Comparison of ENCODE assay signal across 8 cellular contexts in the genomic region with DNA sequence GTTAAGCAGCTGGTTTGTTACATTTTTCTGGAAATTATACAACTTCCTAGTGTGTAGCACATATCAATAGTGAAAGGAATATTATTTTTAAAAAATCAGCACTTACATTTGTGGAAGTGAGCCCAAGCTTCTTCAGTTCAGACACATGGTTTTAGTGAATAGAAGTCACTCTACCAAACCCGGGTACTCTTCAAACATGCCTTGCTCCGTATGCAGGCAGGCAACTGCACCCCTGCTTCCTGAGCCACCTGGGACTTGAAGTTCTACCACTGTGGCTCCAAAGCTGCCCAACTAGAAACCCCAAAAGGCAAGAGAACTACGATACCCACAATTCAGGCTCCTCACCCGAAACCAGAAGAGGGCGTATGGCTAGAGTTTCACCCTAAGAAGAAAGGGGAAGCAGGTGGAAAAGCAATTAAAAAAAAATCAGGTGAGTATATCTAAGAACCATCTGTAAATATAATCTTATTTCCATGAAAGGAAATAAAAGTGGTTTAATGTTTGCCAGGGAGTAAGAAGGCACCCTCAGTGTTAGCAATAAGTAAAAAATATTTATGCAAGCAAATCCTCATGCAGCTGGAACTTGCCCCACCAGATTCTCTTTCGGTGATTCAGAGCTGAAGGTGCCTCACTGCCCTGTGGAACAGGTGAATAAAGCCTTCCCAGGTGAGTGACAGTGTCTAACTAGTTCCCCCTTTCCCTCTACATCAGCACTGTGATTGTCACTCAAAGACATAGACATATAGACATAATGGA. TPM values are rescaled to one million over a fixed set of nuclear protein-coding genes. Genes with fewer than 3 reads are reported as not detected.
A peak's percentile ranks its signal among the peaks of the same experiment; 100 is the strongest.
DNase-seq lines count a peak whose midpoint lies in the region; ATAC-seq and TF ChIP-seq lines count a peak whose summit lies in the region.

A gene with protein sequence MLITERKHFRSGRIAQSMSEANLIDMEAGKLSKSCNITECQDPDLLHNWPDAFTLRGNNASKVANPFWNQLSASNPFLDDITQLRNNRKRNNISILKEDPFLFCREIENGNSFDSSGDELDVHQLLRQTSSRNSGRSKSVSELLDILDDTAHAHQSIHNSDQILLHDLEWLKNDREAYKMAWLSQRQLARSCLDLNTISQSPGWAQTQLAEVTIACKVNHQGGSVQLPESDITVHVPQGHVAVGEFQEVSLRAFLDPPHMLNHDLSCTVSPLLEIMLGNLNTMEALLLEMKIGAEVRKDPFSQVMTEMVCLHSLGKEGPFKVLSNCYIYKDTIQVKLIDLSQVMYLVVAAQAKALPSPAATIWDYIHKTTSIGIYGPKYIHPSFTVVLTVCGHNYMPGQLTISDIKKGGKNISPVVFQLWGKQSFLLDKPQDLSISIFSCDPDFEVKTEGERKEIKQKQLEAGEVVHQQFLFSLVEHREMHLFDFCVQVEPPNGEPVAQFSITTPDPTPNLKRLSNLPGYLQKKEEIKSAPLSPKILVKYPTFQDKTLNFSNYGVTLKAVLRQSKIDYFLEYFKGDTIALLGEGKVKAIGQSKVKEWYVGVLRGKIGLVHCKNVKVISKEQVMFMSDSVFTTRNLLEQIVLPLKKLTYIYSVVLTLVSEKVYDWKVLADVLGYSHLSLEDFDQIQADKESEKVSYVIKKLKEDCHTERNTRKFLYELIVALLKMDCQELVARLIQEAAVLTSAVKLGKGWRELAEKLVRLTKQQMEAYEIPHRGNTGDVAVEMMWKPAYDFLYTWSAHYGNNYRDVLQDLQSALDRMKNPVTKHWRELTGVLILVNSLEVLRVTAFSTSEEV (minus strand): TSS at position 192 of the 756 bp plus-strand sequence. CDS start 55,522 bp downstream, outside the sequence.

- POLR2A ChIA-PET in SK-N-SH (lab: Yijun Ruan, JAX), result no interaction called here

- no peak within 1 kb of the TSS for H2AFZ ChIP-seq in SK-N-SH (ENCODE audit: low read depth)

- TF ChIP-seq CTCF in brain microvascular endothelial cell (IDR thresholded peaks at IDR 0.05; ENCODE audit: low read depth, low read length, missing control alignments), result peak; percentile 10
- TF ChIP-seq CTCF in omental fat pad (IDR thresholded peaks at IDR 0.05), result no peak
- TF ChIP-seq CTCF in SK-N-SH (IDR thresholded peaks at IDR 0.05), result no peak

- H3K36me3 Mint-ChIP-seq in activated naive CD4-positive, alpha-beta T cell treated with anti-CD3 and anti-CD28 coated beads for 36 hours (ENCODE audit: low read depth), result no peaks in the 10 kb centered on the region
- no peaks in the 10 kb centered on the region for H3K36me3 Mint-ChIP-seq in activated naive CD4-positive, alpha-beta T cell treated with anti-CD3 and anti-CD28 coated beads, Interleukin-2, amount 10 ng/mL, durations not matched to agents 7 days and 5 days

- H3K27me3 ChIP-seq in brain microvascular endothelial cell (replicated peaks) (no peaks in the 10 kb centered on the region), mucosa of rectum (ENCODE audit: control insufficient read depth in 2 of 2, insufficient read depth in 2 of 2, low read length in 2 of 2) (no peaks in the 10 kb centered on the region), SK-N-SH (ENCODE audit: insufficient read depth) (no peaks in the 10 kb centered on the region)

- H3K27ac ChIP-seq in brain microvascular endothelial cell (no peak within 1 kb of the TSS), mucosa of rectum (ENCODE audit: low read depth in 2 of 2, low read length in 2 of 2) (peak within 1 kb of the TSS; percentile 90 to 91), SK-N-SH (ENCODE audit: low read depth in 2 of 2, low read length in 1 of 2) (no peak within 1 kb of the TSS)

- H3K4me3 ChIP-seq in brain microvascular endothelial cell (ENCODE audit: low read depth, low read length) (no peak within 1 kb of the TSS), mucosa of rectum (ENCODE audit: low read length in 2 of 2) (peak within 1 kb of the TSS; percentile 58 to 74), SK-N-SH (ENCODE audit: low read depth in 2 of 2, low read length in 1 of 2) (no peak within 1 kb of the TSS)

- no peak for TF ChIP-seq RAD21 in SK-N-SH (IDR thresholded peaks at IDR 0.05; ENCODE audit: low read length)

- no peaks in the 10 kb centered on the region for H3K9me2 ChIP-seq in SK-N-SH

- ATAC-seq in HG02623 (IDR thresholded peaks at IDR 0.05; ENCODE audit: unreplicated experiment) (peak; percentile 44), omental fat pad (ENCODE audit: low FRiP score) (no peak)

- H3K27me3 Mint-ChIP-seq in activated naive CD4-positive, alpha-beta T cell treated with anti-CD3 and anti-CD28 coated beads for 36 hours (ENCODE audit: low read depth), result peaks cover 1% of the 10 kb centered on the region
- no peaks in the 10 kb centered on the region for H3K27me3 Mint-ChIP-seq in activated naive CD4-positive, alpha-beta T cell treated with anti-CD3 and anti-CD28 coated beads, Interleukin-2, amount 10 ng/mL, durations not matched to agents 7 days and 5 days

- peak; percentile 5 for DNase-seq in activated naive CD4-positive, alpha-beta T cell treated with anti-CD3 and anti-CD28 coated beads for 36 hours
- no peak for DNase-seq in activated naive CD4-positive, alpha-beta T cell treated with anti-CD3 and anti-CD28 coated beads, Interleukin-2, amount 10 ng/mL, durations not matched to agents 7 days and 5 days
- peak; percentile 96 for DNase-seq in NAMALWA (ENCODE audit: low spot score)
- no peak for DNase-seq in brain microvascular endothelial cell
- DNase-seq in omental fat pad (ENCODE audit: low spot score), result no peak
- DNase-seq in SK-N-SH, result no peak

- H3K9me3 Mint-ChIP-seq in activated naive CD4-positive, alpha-beta T cell treated with anti-CD3 and anti-CD28 coated beads for 36 hours, result no peaks in the 10 kb centered on the region
- H3K9me3 Mint-ChIP-seq in activated naive CD4-positive, alpha-beta T cell treated with anti-CD3 and anti-CD28 coated beads, Interleukin-2, amount 10 ng/mL, durations not matched to agents 7 days and 5 days, result no peaks in the 10 kb centered on the region

- CTCF ChIA-PET in activated naive CD4-positive, alpha-beta T cell treated with anti-CD3 and anti-CD28 coated beads for 36 hours (lab: Charles Lee), result no interaction called here
- CTCF ChIA-PET in activated naive CD4-positive, alpha-beta T cell treated with anti-CD3 and anti-CD28 coated beads, Interleukin-2, amount 10 ng/mL, durations not matched to agents 7 days and 5 days (lab: Charles Lee), result interaction anchor here (1.2 kb wide), 1 partner anchor 381 kb away, joined by 3 read pairs; no protein-coding TSS in a partner anchor
- CTCF ChIA-PET in SK-N-SH (lab: Yijun Ruan, JAX), result interaction anchor here (1.5 kb wide), 1 partner anchor 381 kb away, joined by 4 read pairs; no protein-coding TSS in a partner anchor

- H3K79me2 ChIP-seq in SK-N-SH (ENCODE audit: insufficient read depth), result no peaks in the 10 kb centered on the region

- TF ChIP-seq EP300 in SK-N-SH (IDR thresholded peaks at IDR 0.05; ENCODE audit: borderline replicate concordance in 1 of 2, low read depth in 1 of 2, low read length in 1 of 2), result no peak

- in situ Hi-C loops in brain microvascular endothelial cell (cut with HindIII; ENCODE audit: low pct_ligation_motif_present, low sequenced_read_pairs), result no loop called here

- intact Hi-C loops in activated naive CD4-positive, alpha-beta T cell treated with anti-CD3 and anti-CD28 coated beads for 36 hours (cut with micrococcal nuclease), result no loop called here

- WGBS in SK-N-SH (ENCODE audit: low lambda C conversion rate), result 80% methylated on average over 6 of the region's 6 CpGs

- H3K4me1 ChIP-seq in mucosa of rectum (ENCODE audit: control insufficient read depth in 2 of 2, insufficient read depth in 2 of 2, low read length in 2 of 2), result peaks cover 22 to 38% of the 10 kb centered on the region in 2 donors
- 0 out of 4 replicates have a peak, but pooled peaks cover 0 to 4% of the 10 kb centered on the region in 2 experiments for H3K4me1 ChIP-seq in SK-N-SH (ENCODE audit: control insufficient read depth in 1 of 2, insufficient read depth in 2 of 2, low read depth in 1 of 2, low read length in 1 of 2)

- H3K9me3 ChIP-seq in mucosa of rectum (ENCODE audit: control insufficient read depth in 2 of 2, low read length in 2 of 2) (no peaks in the 10 kb centered on the region), SK-N-SH (no peaks in the 10 kb centered on the region)

- H3K4me3 Mint-ChIP-seq in activated naive CD4-positive, alpha-beta T cell treated with anti-CD3 and anti-CD28 coated beads for 36 hours, result no peak within 1 kb of the TSS
- no peak within 1 kb of the TSS for H3K4me3 Mint-ChIP-seq in activated naive CD4-positive, alpha-beta T cell treated with anti-CD3 and anti-CD28 coated beads, Interleukin-2, amount 10 ng/mL, durations not matched to agents 7 days and 5 days

- no peak within 1 kb of the TSS for H3K4me2 ChIP-seq in SK-N-SH

- H3K4me1 Mint-ChIP-seq in activated naive CD4-positive, alpha-beta T cell treated with anti-CD3 and anti-CD28 coated beads for 36 hours (ENCODE audit: low read depth), result no peaks in the 10 kb centered on the region
- no peaks in the 10 kb centered on the region for H3K4me1 Mint-ChIP-seq in activated naive CD4-positive, alpha-beta T cell treated with anti-CD3 and anti-CD28 coated beads, Interleukin-2, amount 10 ng/mL, durations not matched to agents 7 days and 5 days

- no peaks in the 10 kb centered on the region for H3K36me3 ChIP-seq in brain microvascular endothelial cell (replicated peaks)
- H3K36me3 ChIP-seq in mucosa of rectum (ENCODE audit: control insufficient read depth in 2 of 2, insufficient read depth in 2 of 2, low read length in 2 of 2), result no peaks in the 10 kb centered on the region
- H3K36me3 ChIP-seq in SK-N-SH (replicated peaks in 1 of 2; ENCODE audit: control insufficient read depth in 1 of 2, insufficient read depth in 2 of 2, low read length in 1 of 2), result no peaks in the 10 kb centered on the region

- H3K9ac ChIP-seq in mucosa of rectum (ENCODE audit: low read depth in 1 of 2, low read length in 2 of 2) (peak within 1 kb of the TSS; percentile 54 to 66), SK-N-SH (no peak within 1 kb of the TSS)

- H4K20me1 ChIP-seq in SK-N-SH (ENCODE audit: insufficient read depth), result no peaks in the 10 kb centered on the region

- no peaks in the 10 kb centered on the region for H3F3A ChIP-seq in SK-N-SH (replicated peaks; ENCODE audit: insufficient read depth)

- H3K27ac Mint-ChIP-seq in activated naive CD4-positive, alpha-beta T cell treated with anti-CD3 and anti-CD28 coated beads for 36 hours, result no peak within 1 kb of the TSS
- H3K27ac Mint-ChIP-seq in activated naive CD4-positive, alpha-beta T cell treated with anti-CD3 and anti-CD28 coated beads, Interleukin-2, amount 10 ng/mL, durations not matched to agents 7 days and 5 days, result no peak within 1 kb of the TSS

TF ChIP-seq in SK-N-SH, 30 proteins besides CTCF, POLR2A, EP300 and RAD21 (continues in another document):
- no peak for TF ChIP-seq TEAD4 (IDR thresholded peaks at IDR 0.05; ENCODE audit: borderline replicate concordance, insufficient read depth)
- TF ChIP-seq GABPA (IDR thresholded peaks at IDR 0.05; ENCODE audit: low read depth), result no peak

RNA-seq across cellular contexts. Expression of the gene that starts here (rescaled TPM):
- under 1 TPM in 1 of 2 experiments, not detected in 1; 0.05 TPM for total RNA-seq in activated naive CD4-positive, alpha-beta T cell treated with anti-CD3 and anti-CD28 coated beads for 36 hours
- 1 to 10 TPM in 3 of 4 donors, under 1 TPM in 1; 0.46 to 5.8 (median 3.2) TPM for total RNA-seq in omental fat pad
- polyA plus RNA-seq in SK-N-SH (2012; rRNA removed), result not detected in 2 replicates
- polyA plus RNA-seq in SK-N-SH (2012; cell fraction: cytosol; rRNA removed), result not detected in 2 replicates
- polyA plus RNA-seq in SK-N-SH (2012; cell fraction: nucleus; rRNA removed), result not detected in 2 replicates

Comparison
In these comparisons a context has a peak if more than half of its experiments do, and no peak if none do; other contexts are left out.
1. Peak in DNase-seq in activated naive CD4-positive, alpha-beta T cell treated with anti-CD3 and anti-CD28 coated beads for 36 hours; RNA of the gene not detected or under 1 TPM.
2. H3K27ac ChIP-seq: peak in mucosa of rectum (2 of 2); none in brain microvascular endothelial cell (single experiment) and SK-N-SH (0 of 2).
3. H3K4me3 ChIP-seq: peak in mucosa of rectum (2 of 2); none in brain microvascular endothelial cell (single experiment) and SK-N-SH (0 of 2).